ENCODE assay signal across 8 cellular contexts in the genomic region with DNA sequence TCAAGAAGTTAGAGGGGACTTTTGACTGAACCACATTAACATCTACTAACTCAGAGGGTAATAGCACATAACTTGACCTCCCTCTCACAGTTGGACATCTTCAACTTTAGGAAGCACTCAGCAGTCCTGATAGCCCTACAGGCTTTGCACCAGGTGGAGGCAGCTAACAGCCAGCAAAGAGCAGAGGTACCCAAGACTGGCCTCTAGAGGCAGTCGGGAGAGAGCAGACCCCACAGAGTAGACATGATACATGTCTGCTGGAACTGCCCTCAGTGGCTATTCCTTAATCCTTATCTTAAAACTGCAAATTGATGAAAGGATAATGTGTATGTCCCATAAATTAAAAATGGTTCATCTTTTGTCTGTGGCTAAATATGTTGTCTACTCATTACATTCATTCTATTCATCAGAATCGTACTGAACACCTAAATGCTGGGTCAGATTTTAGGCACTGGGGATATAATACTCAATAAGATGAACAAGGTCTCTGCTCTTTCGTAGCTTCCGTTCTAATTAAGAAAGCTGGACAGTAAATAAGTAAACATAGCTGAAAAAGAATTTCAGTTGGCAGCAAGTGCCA. TPM values are rescaled to one million over a fixed set of nuclear protein-coding genes. Genes with fewer than 3 reads are reported as not detected.
DNase-seq lines count a peak whose midpoint lies in the region; ATAC-seq and TF ChIP-seq lines count a peak whose summit lies in the region.

No MANE protein-coding gene starts in this region.

- 83% methylated on average over 4 of the region's 4 CpGs for WGBS in right cardiac atrium
- WGBS in transverse colon (ENCODE audit: low coverage in 1 of 2), 2 donors: 74 to 100% methylated on average over 3 to 4 of the region's 4 CpGs

- H3K27me3 ChIP-seq in right cardiac atrium (ENCODE audit: control insufficient read depth, insufficient read depth): no peaks in the 10 kb centered on the region
- H3K27me3 ChIP-seq in transverse colon: no peaks in the 10 kb centered on the region

- in situ Hi-C loops in KBM-7 (cut with MboI; ENCODE audit: low pct_unique_long_range_greater_than_20kb, low sequenced_read_pairs) (no loop called here), transverse colon (cut with MboI; ENCODE audit: low pct_ligation_motif_present in 1 of 4, low pct_unique_long_range_greater_than_20kb in 1 of 4, low sequenced_read_pairs in 3 of 4) (no loop called here)

- H3K4me1 ChIP-seq in right cardiac atrium (ENCODE audit: control insufficient read depth, insufficient read depth, low read length) (peaks cover 4% of the 10 kb centered on the region), transverse colon (peaks cover 8 to 22% (median 16%) of the 10 kb centered on the region in 4 donors)

- peak; percentile 31 to 44 (median 37) for TF ChIP-seq CTCF in transverse colon (IDR thresholded peaks at IDR 0.05)

- ATAC-seq in GM19468 (IDR thresholded peaks at IDR 0.05; ENCODE audit: extremely low read depth, unreplicated experiment): peak; percentile 63
- ATAC-seq in right cardiac atrium: peak; percentile 49 to 51

- peak; percentile 7 for DNase-seq in DMS 273 treated with DMSO at 0.1 percent for 48 hours (lab: John Stamatoyannopoulos, UW)
- DNase-seq in KBM-7: peak; percentile 56
- peak; percentile 38 for DNase-seq in activated CD4-positive, alpha-beta T cell treated with anti-CD3 and anti-CD28 coated beads for 48 hours
- DNase-seq in right cardiac atrium: no peak
- DNase-seq in transverse colon: peak; percentile 26
- no peak for DNase-seq in NCI-H128 (lab: John Stamatoyannopoulos, UW; ENCODE audit: unreplicated experiment)
- no peak for DNase-seq in putamen (ENCODE audit: low spot score)

- TF ChIP-seq EP300 in transverse colon (IDR thresholded peaks at IDR 0.05; ENCODE audit: low read depth): no peak

- no peak overlapping the region for H3K27ac ChIP-seq in right cardiac atrium (ENCODE audit: low read length)
- H3K27ac ChIP-seq in transverse colon: no peak overlapping the region

- intact Hi-C loops in right cardiac atrium (cut with DNase I) (no loop called here), transverse colon (cut with DNase I; ENCODE audit: low total_unique reads) (no loop called here)

- TF ChIP-seq POLR2A in transverse colon (IDR thresholded peaks at IDR 0.05): no peak

- no peaks in the 10 kb centered on the region for H3K9me3 ChIP-seq in right cardiac atrium (ENCODE audit: control insufficient read depth, low read length)
- no peaks in the 10 kb centered on the region for H3K9me3 ChIP-seq in transverse colon

- H3K4me3 ChIP-seq in right cardiac atrium (ENCODE audit: low read length) (no peak overlapping the region), transverse colon (no peak overlapping the region)

- H3K36me3 ChIP-seq in transverse colon: peaks cover 0 to 4% (median 0%) of the 10 kb centered on the region in 4 donors

RNA-seq across cellular contexts. Expression of a gene that starts 49.8 kb away (rescaled TPM):
- total RNA-seq in right cardiac atrium: 10 to 100 TPM; 83.6 to 100.0 (median 89.6) TPM
- 47.2 TPM for polyA plus RNA-seq in right cardiac atrium
- 100 to 1,000 TPM in 3 of 4 donors, 10 to 100 TPM in 1; 67.3 to 137 (median 123) TPM for total RNA-seq in transverse colon

Comparison
In these comparisons a context has a peak if more than half of its experiments do, and no peak if none do; other contexts are left out.
1. DNase-seq: peak in DMS 273 treated with DMSO at 0.1 percent for 48 hours (single experiment), KBM-7 (single experiment), activated CD4-positive, alpha-beta T cell treated with anti-CD3 and anti-CD28 coated beads for 48 hours (single experiment) and transverse colon (single experiment); none in right cardiac atrium (0 of 3), NCI-H128 (single experiment) and putamen (single experiment).